In genomic region chr11:78575478-78575877, GRCh38 we compare ENCODE assay signal across 8 cellular contexts.
DNase-seq lines count a peak whose midpoint lies in the region; TF ChIP-seq lines count a peak whose summit lies in the region.

No MANE protein-coding gene starts in this region.

- H3K36me3 ChIP-seq in BLaER1 (peaks cover 14% of the 10 kb centered on the region), MM.1S (replicated peaks; ENCODE audit: insufficient read depth, low read length) (no peaks in the 10 kb centered on the region)

- H3K27me3 Mint-ChIP-seq in nephron (ENCODE audit: low read depth) = no peaks in the 10 kb centered on the region

- peak overlapping the region; percentile 95 for H3K4me2 ChIP-seq in BLaER1
- H3K4me2 ChIP-seq in MM.1S (ENCODE audit: low read depth, low read length) = peak overlapping the region; percentile 72

- no peaks in the 10 kb centered on the region for H3F3A ChIP-seq in MM.1S (ENCODE audit: insufficient read depth, low read length)

- H3K9ac ChIP-seq in BLaER1 = peak overlapping the region; percentile 85; the same call in 1 of the 2 replicates
- no peak overlapping the region for H3K9ac ChIP-seq in MM.1S (ENCODE audit: low read length)

- H3K9me3 ChIP-seq in BLaER1 (no peaks in the 10 kb centered on the region), MM.1S (replicated peaks; ENCODE audit: insufficient read depth, low read length) (no peaks in the 10 kb centered on the region)

- H3K4me3 Mint-ChIP-seq in nephron = peak overlapping the region; percentile 90 to 96 (median 95)

- H3K27ac ChIP-seq in BLaER1 (peak overlapping the region; percentile 66; the same call in 1 of the 2 replicates), MM.1S (ENCODE audit: low read length) (no peak overlapping the region), coronary artery (peak overlapping the region; percentile 83 to 84)

- H3K27me3 ChIP-seq in BLaER1 (no peaks in the 10 kb centered on the region), MM.1S (replicated peaks; ENCODE audit: insufficient read depth, low read length) (no peaks in the 10 kb centered on the region)

- H3K9me2 ChIP-seq in MM.1S (replicated peaks; ENCODE audit: insufficient read depth, low read length) = no peaks in the 10 kb centered on the region

- peaks cover 14% of the 10 kb centered on the region for H3K36me3 Mint-ChIP-seq in nephron (ENCODE audit: low read depth)

- peak overlapping the region; percentile 75 for H3K4me3 ChIP-seq in BLaER1
- peak overlapping the region; percentile 95 for H3K4me3 ChIP-seq in MM.1S (ENCODE audit: low read length)
- peak overlapping the region; percentile 80 for H3K4me3 ChIP-seq in coronary artery

- H3K79me2 ChIP-seq in MM.1S (ENCODE audit: low read length) = peaks cover 22% of the 10 kb centered on the region

- peaks cover 19% of the 10 kb centered on the region for H3K4me1 Mint-ChIP-seq in nephron

- no peak for TF ChIP-seq CTCF in MM.1S (IDR thresholded peaks at IDR 0.05; ENCODE audit: low read length)
- TF ChIP-seq CTCF in coronary artery (IDR thresholded peaks at IDR 0.05) = no peak
- TF ChIP-seq CTCF in nephron (IDR thresholded peaks at IDR 0.05; ENCODE audit: unreplicated experiment in 3 of 3) = no peak

- H3K27ac Mint-ChIP-seq in nephron = peak overlapping the region; percentile 92 to 97 (median 94)

- peaks cover 5% of the 10 kb centered on the region; the same call in 1 of the 2 replicates for H4K20me1 ChIP-seq in BLaER1
- no peaks in the 10 kb centered on the region for H4K20me1 ChIP-seq in MM.1S (ENCODE audit: insufficient read depth, low read length)

- H3K9me3 Mint-ChIP-seq in nephron = no peaks in the 10 kb centered on the region

- H2AFZ ChIP-seq in MM.1S (ENCODE audit: low read length) = peak overlapping the region; percentile 82

- H3K4me1 ChIP-seq in BLaER1 (peaks cover 46% of the 10 kb centered on the region), MM.1S (ENCODE audit: low read length) (no peaks in the 10 kb centered on the region)

- no peak for DNase-seq in MM.1S
- no peak for DNase-seq in coronary artery (ENCODE audit: low spot score)
- no peak for DNase-seq in NCI-H345 treated with DMSO at 0.1 percent for 48 hours (lab: John Stamatoyannopoulos, UW; ENCODE audit: unreplicated experiment)
- no peak for DNase-seq in COR-L47 (lab: John Stamatoyannopoulos, UW)
- no peak for DNase-seq in central memory CD4-positive, alpha-beta T cell
- DNase-seq in NCI-H1694 treated with DMSO at 0.1 percent for 48 hours (lab: John Stamatoyannopoulos, UW) = no peak
